In genomic region chr17:31297090-31297489, GRCh38 we compare ENCODE assay signal across 1 cellular context.
TF ChIP-seq lines count a peak whose summit lies in the region.

OMG (minus strand) TSS chr17:31297239; CDS start chr17:31296331, 908 bp downstream.

TF ChIP-seq in GM23338, 12 proteins besides CTCF, POLR2A, EP300 and RAD21 (continued from another document):
- TF ChIP-seq ZNF462 (CRISPR knock-in tag; IDR thresholded peaks at IDR 0.05) (no peak), ZNF114 (CRISPR knock-in tag; IDR thresholded peaks at IDR 0.05) (no peak), ZNF331 (CRISPR knock-in tag; IDR thresholded peaks at IDR 0.05; ENCODE audit: low read depth) (no peak), CREB1 (CRISPR knock-in tag; IDR thresholded peaks at IDR 0.05; ENCODE audit: low read depth) (no peak), STAT1 (IDR thresholded peaks at IDR 0.05; ENCODE audit: unreplicated experiment) (no peak), EZH2 (IDR thresholded peaks at IDR 0.05; ENCODE audit: low read depth, unreplicated experiment) (no peak), JUNB (IDR thresholded peaks at IDR 0.05; ENCODE audit: unreplicated experiment) (no peak), NANOG (IDR thresholded peaks at IDR 0.05; ENCODE audit: borderline replicate concordance) (no peak)
